ENCODE assay signal across 9 cellular contexts in genomic region chr22:26588749-26589366, GRCh38. TPM values are rescaled to one million over a fixed set of nuclear protein-coding genes. Genes with fewer than 3 reads are reported as not detected.
DNase-seq lines count a peak whose midpoint lies in the region; FAIRE-seq and TF ChIP-seq lines count a peak whose summit lies in the region.
"Had no signal": no experiment of that assay in that cellular context is flagged by ENCODE, and none has a peak within 500 bp of the region (broad histone marks: within the 10 kb centered on the region; RNA-seq: fewer than 3 reads in every experiment).

No MANE protein-coding gene starts in this region.

- DNase-seq in Jurkat, Clone E6-1 (ENCODE audit: low read depth, low spot score): no peak
- DNase-seq in bronchial epithelial cell (ENCODE audit: low read depth) (no peak), iPS-NIHi7 (ENCODE audit: extremely low spot score) (no peak), NCI-H2171 (lab: John Stamatoyannopoulos, UW) (no peak), dedifferentiated amniotic fluid mesenchymal stem cell (ENCODE audit: extremely low spot score) (no peak), DMS53 treated with DMSO at 0.1 percent for 48 hours (lab: John Stamatoyannopoulos, UW; ENCODE audit: unreplicated experiment) (no peak)

- H3K9me3 ChIP-seq in mucosa of stomach (ENCODE audit: control insufficient read depth, low read length): no peaks in the 10 kb centered on the region

- H3K79me2 ChIP-seq in ACC112 (ENCODE audit: control insufficient read depth, insufficient read depth, low read length, unreplicated experiment): peaks cover 10% of the 10 kb centered on the region

- H3K4me1 ChIP-seq in ACC112 (ENCODE audit: control insufficient read depth, insufficient read depth, low read length, unreplicated experiment) (peaks cover 10% of the 10 kb centered on the region), mucosa of stomach (ENCODE audit: control insufficient read depth, insufficient read depth, low read length) (peaks cover 10% of the 10 kb centered on the region)

- no peak for TF ChIP-seq CTCF in bronchial epithelial cell (IDR thresholded peaks at IDR 0.05; ENCODE audit: insufficient read depth, low read length, severe bottlenecking)

- peak overlapping the region; percentile 78 for H3K9ac ChIP-seq in mucosa of stomach (ENCODE audit: low read length)

- no peak for FAIRE-seq in bronchial epithelial cell (lab: Jason Lieb, UNC)

- H2AFZ ChIP-seq in ACC112 (ENCODE audit: low read length, unreplicated experiment): no peak overlapping the region

- H3K27me3 ChIP-seq in ACC112 (ENCODE audit: insufficient read depth, low read length) (no peaks in the 10 kb centered on the region), bronchial epithelial cell (ENCODE audit: control insufficient read depth, insufficient read depth, low read length) (no peaks in the 10 kb centered on the region), mucosa of stomach (ENCODE audit: control insufficient read depth, insufficient read depth, low read length) (no peaks in the 10 kb centered on the region)

- H3K36me3 ChIP-seq in ACC112 (ENCODE audit: insufficient read depth, low read length) (no peaks in the 10 kb centered on the region), bronchial epithelial cell (ENCODE audit: control insufficient read depth, insufficient read depth, low read length) (no peaks in the 10 kb centered on the region), mucosa of stomach (ENCODE audit: control insufficient read depth, insufficient read depth, low read length) (no peaks in the 10 kb centered on the region)

- H3K4me3 ChIP-seq in ACC112 (ENCODE audit: low read depth, low read length) (peak overlapping the region; percentile 89), bronchial epithelial cell (ENCODE audit: low read depth, low read length) (peak overlapping the region; percentile 85), mucosa of stomach (ENCODE audit: low read length) (peak overlapping the region; percentile 37)
- H3K4me3 ChIP-seq in Jurkat, Clone E6-1 (ENCODE audit: low read length): peak overlapping the region; percentile 57

- H3K27ac ChIP-seq in ACC112 (ENCODE audit: low read depth, low read length): no peak overlapping the region

RNA-seq across cellular contexts. Expression of gene TPST2, which starts 1.1 kb away (rescaled TPM):
- polyA plus RNA-seq in Jurkat, Clone E6-1 (2012; ENCODE audit: insufficient read depth, insufficient read length): 18.2 TPM
- total RNA-seq in bronchial epithelial cell: 18.4 and 24.1 TPM in 2 replicates

RNA-seq across cellular contexts. Expression of gene CRYBB1, which starts 29.0 kb away (rescaled TPM):
- not detected for polyA plus RNA-seq in Jurkat, Clone E6-1 (2012; ENCODE audit: insufficient read depth, insufficient read length)
- total RNA-seq in bronchial epithelial cell: not detected in 2 replicates
- total RNA-seq: T-helper 2 cell treated with Interferon-gamma antibody and Interleukin-4, amounts not matched to agents 100 ng/mL and 5 ng/mL, for 36 hours had no signal

RNA-seq across cellular contexts. Expression of gene CRYBA4, which starts 32.9 kb away (rescaled TPM):
- not detected for polyA plus RNA-seq in Jurkat, Clone E6-1 (2012; ENCODE audit: insufficient read depth, insufficient read length)
- total RNA-seq in bronchial epithelial cell: not detected in 2 replicates
- total RNA-seq: T-helper 2 cell treated with Interferon-gamma antibody and Interleukin-4, amounts not matched to agents 100 ng/mL and 5 ng/mL, for 36 hours had no signal

Comparison
In these comparisons a context has a peak if more than half of its experiments do, and no peak if none do; other contexts are left out.
1. H3K4me3 ChIP-seq: peak in every context shown above with its lines; median percentile 89 in ACC112; 85 in bronchial epithelial cell; 57 in Jurkat, Clone E6-1; 37 in mucosa of stomach.